8 cellular contexts compared by ENCODE assay signal in genomic region chr13:78609464-78610205, GRCh38. TPM values are rescaled to one million over a fixed set of nuclear protein-coding genes. Genes with fewer than 3 reads are reported as not detected.
DNase-seq lines count a peak whose midpoint lies in the region; ATAC-seq, FAIRE-seq and TF ChIP-seq lines count a peak whose summit lies in the region.

No MANE protein-coding gene starts in this region.

- H3K9ac ChIP-seq in mesenchymal stem cell (ENCODE audit: low read length) = peak overlapping the region; percentile 54

- no peak overlapping the region for H4K8ac ChIP-seq in mesenchymal stem cell (ENCODE audit: low read length)

- H2BK120ac ChIP-seq in mesenchymal stem cell (ENCODE audit: low read depth, low read length) = no peak overlapping the region

- intact Hi-C loops in Right ventricle myocardium inferior (cut with DNase I) = loop anchor here (10.0 kb wide), 1 partner anchor 45 kb away; the partner anchor contains the start of gene OBI1

- ATAC-seq in Right ventricle myocardium inferior = no peak
- ATAC-seq in HG03521 (IDR thresholded peaks at IDR 0.05; ENCODE audit: unreplicated experiment) = no peak

- H3K4me2 ChIP-seq in mesenchymal stem cell (ENCODE audit: low read length, poor library complexity, severe bottlenecking) = peak overlapping the region; percentile 97

- no peak overlapping the region for H4K91ac ChIP-seq in mesenchymal stem cell (ENCODE audit: low read length)

- no peak overlapping the region for H2AK5ac ChIP-seq in mesenchymal stem cell (ENCODE audit: low read length, severe bottlenecking)

- H3K9me3 ChIP-seq in cardiac muscle cell (ENCODE audit: low read depth) = no peaks in the 10 kb centered on the region
- H3K9me3 ChIP-seq in mesenchymal stem cell (ENCODE audit: control insufficient read depth, low read length) = no peaks in the 10 kb centered on the region

- no peak overlapping the region for H2AFZ ChIP-seq in mesenchymal stem cell (ENCODE audit: low read depth, low read length)

- H3K14ac ChIP-seq in mesenchymal stem cell (ENCODE audit: low read length in 2 of 2) = peak overlapping the region in 1 of 2 experiments; percentile 1

- H3K27ac ChIP-seq in cardiac muscle cell (no peak overlapping the region), mesenchymal stem cell (ENCODE audit: low read length, poor library complexity, severe bottlenecking) (no peak overlapping the region)

- WGBS in mesenchymal stem cell = 10% methylated on average over 31 of the region's 33 CpGs

- H3K18ac ChIP-seq in mesenchymal stem cell (ENCODE audit: low read depth in 1 of 2, low read length in 2 of 2) = no peak overlapping the region

- H3K27me3 ChIP-seq in cardiac muscle cell (peaks cover 80% of the 10 kb centered on the region), bronchial epithelial cell (ENCODE audit: control insufficient read depth, insufficient read depth, low read length) (peaks cover 53% of the 10 kb centered on the region), mesenchymal stem cell (ENCODE audit: control insufficient read depth in 1 of 2, insufficient read depth in 1 of 2, low read length in 2 of 2) (peaks cover 57 to 75% of the 10 kb centered on the region in 2 experiments)

- no peak overlapping the region for H2BK15ac ChIP-seq in mesenchymal stem cell (ENCODE audit: low read depth, poor library complexity, severe bottlenecking)

- TF ChIP-seq CTCF in cardiac muscle cell (IDR thresholded peaks at IDR 0.05; ENCODE audit: low read depth, low read length) = no peak
- TF ChIP-seq CTCF in bronchial epithelial cell (IDR thresholded peaks at IDR 0.05; ENCODE audit: insufficient read depth, low read length, severe bottlenecking) = no peak

- no peak overlapping the region for H2BK5ac ChIP-seq in mesenchymal stem cell (ENCODE audit: low read depth, low read length, poor library complexity, severe bottlenecking)

- no peak overlapping the region for H2BK12ac ChIP-seq in mesenchymal stem cell (ENCODE audit: low read length in 2 of 2)

- H3K36me3 ChIP-seq in cardiac muscle cell (no peaks in the 10 kb centered on the region), bronchial epithelial cell (ENCODE audit: control insufficient read depth, insufficient read depth, low read length) (no peaks in the 10 kb centered on the region), mesenchymal stem cell (ENCODE audit: control insufficient read depth in 1 of 2, insufficient read depth in 2 of 2, low read depth in 1 of 2, low read length in 2 of 2) (peaks cover 0 to 5% of the 10 kb centered on the region in 2 experiments)

- H3K4me1 ChIP-seq in cardiac muscle cell (ENCODE audit: low read depth) (peaks cover 10% of the 10 kb centered on the region), mesenchymal stem cell (ENCODE audit: control insufficient read depth, insufficient read depth, low read depth, low read length) (peaks cover 22% of the 10 kb centered on the region)

- no peak overlapping the region for H3K4ac ChIP-seq in mesenchymal stem cell (ENCODE audit: low read depth in 1 of 2, low read length in 2 of 2)

- H3K4me3 ChIP-seq in cardiac muscle cell = peak overlapping the region; percentile 39
- peak overlapping the region; percentile 36 for H3K4me3 ChIP-seq in bronchial epithelial cell (ENCODE audit: low read depth, low read length)
- H3K4me3 ChIP-seq in mesenchymal stem cell (ENCODE audit: insufficient read depth in 1 of 2, low read depth in 1 of 2, low read length in 2 of 2) = peak overlapping the region; percentile 18 to 77

- H3K79me1 ChIP-seq in mesenchymal stem cell (replicated peaks; ENCODE audit: low read length, poor library complexity, severe bottlenecking) = no peaks in the 10 kb centered on the region

- DNase-seq in cardiac muscle cell (ENCODE audit: low read depth in 1 of 2, low spot score in 1 of 2) (peak in 1 of 2 donors; percentile 51), Right ventricle myocardium inferior (ENCODE audit: missing footprints) (no peak), bronchial epithelial cell (ENCODE audit: low read depth) (no peak), mesenchymal stem cell (no peak), mucosa of gallbladder (ENCODE audit: low spot score) (no peak)
- no peak for DNase-seq in NK-92 treated with Interleukin-12 subunit alpha and Interleukin-12 subunit beta, amount 100 ng/mL, for 24 hours (lab: John Stamatoyannopoulos, UW)
- no peak for DNase-seq in stimulated activated CD4-positive, alpha-beta T cell treated with anti-CD3 and anti-CD28 coated beads, Interleukin-4, amount 100 ng/mL, for 1 hour

- peak; percentile 18 for FAIRE-seq in bronchial epithelial cell (lab: Jason Lieb, UNC)

- H3K23ac ChIP-seq in mesenchymal stem cell (ENCODE audit: low read length in 2 of 2) = no peak overlapping the region

RNA-seq across cellular contexts. Expression of gene POU4F1, which starts 6.3 kb away (rescaled TPM):
- 0.42 TPM in 1 of 2 replicates, not detected in the other for total RNA-seq in cardiac muscle cell
- 0.11 and 0.16 TPM in 2 replicates for polyA plus RNA-seq in cardiac muscle cell
- total RNA-seq in Right ventricle myocardium inferior = not detected
- not detected in 2 replicates for total RNA-seq in bronchial epithelial cell
- polyA plus RNA-seq in mesenchymal stem cell (2013, experiment 1 of 2) = not detected
- not detected for polyA plus RNA-seq in mesenchymal stem cell (2013, experiment 2 of 2)
- total RNA-seq in mucosa of gallbladder = not detected

RNA-seq across cellular contexts. Expression of gene OBI1, which starts 49.3 kb away (rescaled TPM):
- total RNA-seq in cardiac muscle cell (11.2 and 14.1 TPM in 2 replicates), Right ventricle myocardium inferior (9.7 TPM), bronchial epithelial cell (16.4 and 16.6 TPM in 2 replicates), mucosa of gallbladder (7.3 TPM)
- 17.0 and 19.3 TPM in 2 replicates for polyA plus RNA-seq in cardiac muscle cell
- polyA plus RNA-seq in mesenchymal stem cell (2013, experiment 1 of 2) = 8.0 TPM
- polyA plus RNA-seq in mesenchymal stem cell (2013, experiment 2 of 2) = 8.2 TPM
